13 cellular contexts compared by ENCODE assay signal in the genomic region with DNA sequence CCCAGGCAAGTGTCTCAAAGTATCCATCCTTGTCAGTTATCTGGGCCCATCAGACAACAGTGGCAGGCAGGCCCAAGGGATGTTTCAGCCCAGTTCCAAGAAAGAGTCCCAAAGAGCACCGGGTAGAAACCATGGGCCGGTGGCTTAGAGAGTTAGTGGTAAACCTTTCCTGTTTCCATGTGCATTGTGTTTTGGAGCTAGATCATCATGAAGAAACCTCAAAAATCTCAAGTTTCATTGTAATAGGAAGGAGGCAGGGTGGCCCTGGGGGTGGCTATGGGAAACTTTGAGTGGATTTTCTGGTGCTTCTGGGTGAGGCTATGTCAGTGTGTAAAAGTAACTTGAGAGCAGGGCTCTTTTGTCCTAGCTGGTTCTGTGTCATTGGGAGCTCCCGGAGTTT.
A peak's percentile ranks its signal among the peaks of the same experiment; 100 is the strongest.
DNase-seq lines count a peak whose midpoint lies in the region; ATAC-seq and TF ChIP-seq lines count a peak whose summit lies in the region.
"Had no signal": no experiment of that assay in that cellular context is flagged by ENCODE, and none has a peak within 500 bp of the region (broad histone marks: within the 10 kb centered on the region; RNA-seq: fewer than 3 reads in every experiment).

No MANE protein-coding gene starts in this region.

- no peak for DNase-seq in CD8-positive, alpha-beta T cell
- no peak for DNase-seq in activated T-helper 1 cell treated with anti-CD3 and anti-CD28 coated beads, Interleukin-12 subunit alpha, Interleukin-12 subunit beta, Interleukin-2, Interleukin-4 antibody, amounts not matched to agents 30 ng/mL and 10 ng/mL and 1 ng/mL, durations not matched to agents 14 hours and 24 hours and 36 hours (ENCODE audit: low spot score)
- peak in 1 of 9 donors; percentile 42 for DNase-seq in naive thymus-derived CD4-positive, alpha-beta T cell
- DNase-seq in dorsolateral prefrontal cortex (no peak), left lung (no peak), MCF 10A (ENCODE audit: unreplicated experiment) (no peak), NCI-H1436 treated with DMSO at 0.1 percent for 48 hours (lab: John Stamatoyannopoulos, UW) (no peak)
- DNase-seq: COR-L47, NCI-H1092, NCI-H774, posterior cingulate gyrus, upper lobe of right lung had no signal

- CTCF ChIA-PET in CD8-positive, alpha-beta T cell (lab: Charles Lee): interaction anchor here (1.0 to 4.2 kb wide), 4 partner anchors 27 to 33 kb away, joined by 3 to 24 read pairs (median 3); no protein-coding TSS in a partner anchor
- CTCF ChIA-PET in naive thymus-derived CD4-positive, alpha-beta T cell (lab: Charles Lee): interaction anchor here (0.9 to 1.8 kb wide), 3 partner anchors 24 to 53 kb away, joined by 3 to 5 read pairs (median 4); no protein-coding TSS in a partner anchor
- CTCF ChIA-PET in MCF 10A (lab: Yijun Ruan, JAX): interaction anchor here (0.9 kb wide), 1 partner anchor 24 kb away, joined by 3 read pairs; no protein-coding TSS in a partner anchor

- intact Hi-C loops in CD8-positive, alpha-beta T cell (cut with DNase I, micrococcal nuclease): loop anchor here in 1 of 2 experiments (2.0 kb wide), 1 partner anchor 69 kb away; the partner anchor contains the start of gene UBASH3B
- intact Hi-C loops in activated T-helper 1 cell treated with anti-CD3 and anti-CD28 coated beads, Interleukin-12 subunit alpha, Interleukin-12 subunit beta, Interleukin-2, Interleukin-4 antibody, amounts not matched to agents 30 ng/mL and 10 ng/mL and 1 ng/mL, durations not matched to agents 14 hours and 24 hours and 36 hours (cut with micrococcal nuclease): loop anchor here (1.0 to 2.0 kb wide), 6 partner anchors 21 to 133 kb away; no protein-coding TSS in a partner anchor
- intact Hi-C loops in naive thymus-derived CD4-positive, alpha-beta T cell (cut with micrococcal nuclease): loop anchor here in 1 of 2 donors (2.0 kb wide), 1 partner anchor 49 kb away; no protein-coding TSS in a partner anchor
- intact Hi-C loops in dorsolateral prefrontal cortex (cut with DNase I): no loop called here
- intact Hi-C loops in left lung (cut with DNase I): no loop called here
- intact Hi-C loops in MCF 10A (cut with micrococcal nuclease): no loop called here

- H3K36me3 ChIP-seq in CD8-positive, alpha-beta T cell (ENCODE audit: insufficient read depth, low read length): no peaks in the 10 kb centered on the region
- H3K36me3 ChIP-seq in Loucy (ENCODE audit: insufficient read depth, low read length) (no peaks in the 10 kb centered on the region), left lung (no peaks in the 10 kb centered on the region)
- no peaks in the 10 kb centered on the region for H3K36me3 ChIP-seq in naive thymus-derived CD4-positive, alpha-beta T cell (ENCODE audit: control insufficient read depth in 2 of 3, insufficient read depth in 3 of 3, low read length in 3 of 3)
- H3K36me3 ChIP-seq: upper lobe of right lung had no signal

- H3K27ac Mint-ChIP-seq in CD8-positive, alpha-beta T cell: peak overlapping the region; percentile 78
- H3K27ac Mint-ChIP-seq in activated T-helper 1 cell treated with anti-CD3 and anti-CD28 coated beads, Interleukin-12 subunit alpha, Interleukin-12 subunit beta, Interleukin-2, Interleukin-4 antibody, amounts not matched to agents 30 ng/mL and 10 ng/mL and 1 ng/mL, durations not matched to agents 14 hours and 24 hours and 36 hours: peak overlapping the region; percentile 85
- H3K27ac Mint-ChIP-seq in naive thymus-derived CD4-positive, alpha-beta T cell: peak overlapping the region; percentile 53 to 92 (median 81)
- H3K27ac Mint-ChIP-seq in MCF 10A (ENCODE audit: low read depth, unreplicated experiment): no peak overlapping the region

- POLR2A ChIA-PET in CD8-positive, alpha-beta T cell (lab: Charles Lee): interaction anchor here (0.7 to 1.4 kb wide), 2 partner anchors 9 to 22 kb away, joined by 3 to 6 read pairs; no protein-coding TSS in a partner anchor
- POLR2A ChIA-PET in naive thymus-derived CD4-positive, alpha-beta T cell (lab: Charles Lee): interaction anchor here (0.5 to 4.8 kb wide), 8 partner anchors 21 to 67 kb away, joined by 3 to 28 read pairs (median 4); no protein-coding TSS in a partner anchor
- POLR2A ChIA-PET in MCF 10A (lab: Yijun Ruan, JAX): no interaction called here

- no peak overlapping the region for H2AFZ ChIP-seq in Loucy (ENCODE audit: low read length)

- H3K9me2 ChIP-seq in Loucy (replicated peaks; ENCODE audit: low read depth, low read length): no peaks in the 10 kb centered on the region

- BruUV-seq in MCF 10A (replicated peaks; lab: Mats Ljungman, UMichigan): no TSS peak

- H3K4me3 ChIP-seq in CD8-positive, alpha-beta T cell (ENCODE audit: low read depth, low read length): no peak overlapping the region
- H3K4me3 ChIP-seq in Loucy (ENCODE audit: low read length, poor library complexity, severe bottlenecking) (peak overlapping the region; percentile 30), dorsolateral prefrontal cortex (no peak overlapping the region), left lung (no peak overlapping the region)
- H3K4me3 ChIP-seq in naive thymus-derived CD4-positive, alpha-beta T cell (ENCODE audit: low read length): no peak overlapping the region
- H3K4me3 ChIP-seq: upper lobe of right lung had no signal

- H3K27me3 ChIP-seq in CD8-positive, alpha-beta T cell (ENCODE audit: insufficient read depth, low read length): no peaks in the 10 kb centered on the region
- no peaks in the 10 kb centered on the region for H3K27me3 ChIP-seq in Loucy (ENCODE audit: insufficient read depth, low read length, poor library complexity, severe bottlenecking)
- H3K27me3 ChIP-seq in naive thymus-derived CD4-positive, alpha-beta T cell (ENCODE audit: control insufficient read depth in 2 of 2, insufficient read depth in 2 of 2, low read length in 2 of 2): no peaks in the 10 kb centered on the region
- no peaks in the 10 kb centered on the region for H3K27me3 ChIP-seq in dorsolateral prefrontal cortex
- H3K27me3 ChIP-seq in left lung: no peaks in the 10 kb centered on the region
- H3K27me3 ChIP-seq: upper lobe of right lung had no signal

- no peak overlapping the region for H3K27ac ChIP-seq in CD8-positive, alpha-beta T cell (ENCODE audit: low read depth, low read length)
- no peak overlapping the region for H3K27ac ChIP-seq in naive thymus-derived CD4-positive, alpha-beta T cell (ENCODE audit: low read depth, low read length)
- no peak overlapping the region for H3K27ac ChIP-seq in dorsolateral prefrontal cortex
- H3K27ac ChIP-seq in left lung: no peak overlapping the region
- H3K27ac ChIP-seq: upper lobe of right lung had no signal

- peaks cover 86% of the 10 kb centered on the region for H3K4me1 Mint-ChIP-seq in CD8-positive, alpha-beta T cell (ENCODE audit: low read depth)
- H3K4me1 Mint-ChIP-seq in activated T-helper 1 cell treated with anti-CD3 and anti-CD28 coated beads, Interleukin-12 subunit alpha, Interleukin-12 subunit beta, Interleukin-2, Interleukin-4 antibody, amounts not matched to agents 30 ng/mL and 10 ng/mL and 1 ng/mL, durations not matched to agents 14 hours and 24 hours and 36 hours (ENCODE audit: low read depth): peaks cover 57% of the 10 kb centered on the region
- peaks cover 55 to 92% (median 80%) of the 10 kb centered on the region in 7 donors for H3K4me1 Mint-ChIP-seq in naive thymus-derived CD4-positive, alpha-beta T cell
- H3K4me1 Mint-ChIP-seq in MCF 10A (ENCODE audit: insufficient read depth, unreplicated experiment): peaks cover 23% of the 10 kb centered on the region

- H4K20me1 ChIP-seq in Loucy (ENCODE audit: insufficient read depth, low read length, poor library complexity, severe bottlenecking): no peaks in the 10 kb centered on the region

- peak overlapping the region; percentile 49 for H3K4me2 ChIP-seq in Loucy (ENCODE audit: low read depth, low read length, poor library complexity, severe bottlenecking)

- no peaks in the 10 kb centered on the region for H3K27me3 Mint-ChIP-seq in CD8-positive, alpha-beta T cell (ENCODE audit: low read depth)
- H3K27me3 Mint-ChIP-seq in activated T-helper 1 cell treated with anti-CD3 and anti-CD28 coated beads, Interleukin-12 subunit alpha, Interleukin-12 subunit beta, Interleukin-2, Interleukin-4 antibody, amounts not matched to agents 30 ng/mL and 10 ng/mL and 1 ng/mL, durations not matched to agents 14 hours and 24 hours and 36 hours (ENCODE audit: insufficient read depth): peaks cover 12% of the 10 kb centered on the region
- H3K27me3 Mint-ChIP-seq in naive thymus-derived CD4-positive, alpha-beta T cell: peaks cover 0 to 16% (median 0%) of the 10 kb centered on the region in 5 donors
- H3K27me3 Mint-ChIP-seq in MCF 10A (ENCODE audit: insufficient read depth, unreplicated experiment): no peaks in the 10 kb centered on the region

- H3K9ac ChIP-seq in Loucy (ENCODE audit: low read depth, low read length, poor library complexity, severe bottlenecking): peak overlapping the region; percentile 54

- H3K79me2 ChIP-seq in Loucy (ENCODE audit: insufficient read depth, low read length): peaks cover 92% of the 10 kb centered on the region

- peaks cover 86% of the 10 kb centered on the region for H3K4me1 ChIP-seq in CD8-positive, alpha-beta T cell (ENCODE audit: insufficient read depth, low read length)
- H3K4me1 ChIP-seq in Loucy (ENCODE audit: insufficient read depth, low read length, poor library complexity, severe bottlenecking) (peaks cover 93% of the 10 kb centered on the region), left lung (peaks cover 8 to 30% of the 10 kb centered on the region in 2 donors)
- H3K4me1 ChIP-seq in naive thymus-derived CD4-positive, alpha-beta T cell (ENCODE audit: control insufficient read depth in 2 of 2, insufficient read depth in 2 of 2, low read length in 2 of 2): peaks cover 20 to 65% of the 10 kb centered on the region in 2 donors

- H3K36me3 Mint-ChIP-seq in CD8-positive, alpha-beta T cell: peaks cover 4% of the 10 kb centered on the region
- H3K36me3 Mint-ChIP-seq in activated T-helper 1 cell treated with anti-CD3 and anti-CD28 coated beads, Interleukin-12 subunit alpha, Interleukin-12 subunit beta, Interleukin-2, Interleukin-4 antibody, amounts not matched to agents 30 ng/mL and 10 ng/mL and 1 ng/mL, durations not matched to agents 14 hours and 24 hours and 36 hours (ENCODE audit: low read depth): peaks cover 4% of the 10 kb centered on the region
- H3K36me3 Mint-ChIP-seq in naive thymus-derived CD4-positive, alpha-beta T cell: peaks cover 0 to 13% (median 10%) of the 10 kb centered on the region in 5 donors
- H3K36me3 Mint-ChIP-seq in MCF 10A (ENCODE audit: insufficient read depth, unreplicated experiment): no peaks in the 10 kb centered on the region

- ATAC-seq in CD8-positive, alpha-beta T cell: no peak
- no peak for ATAC-seq in naive thymus-derived CD4-positive, alpha-beta T cell
- ATAC-seq in left lung: no peak

- H3K4me3 Mint-ChIP-seq in CD8-positive, alpha-beta T cell: peak overlapping the region; percentile 27
- H3K4me3 Mint-ChIP-seq in activated T-helper 1 cell treated with anti-CD3 and anti-CD28 coated beads, Interleukin-12 subunit alpha, Interleukin-12 subunit beta, Interleukin-2, Interleukin-4 antibody, amounts not matched to agents 30 ng/mL and 10 ng/mL and 1 ng/mL, durations not matched to agents 14 hours and 24 hours and 36 hours: peak overlapping the region; percentile 65
- H3K4me3 Mint-ChIP-seq in naive thymus-derived CD4-positive, alpha-beta T cell: peak overlapping the region in 9 of 10 donors; percentile 8 to 60 (median 34)
- no peak overlapping the region for H3K4me3 Mint-ChIP-seq in MCF 10A (ENCODE audit: unreplicated experiment)

- H3K9me3 Mint-ChIP-seq in CD8-positive, alpha-beta T cell: no peaks in the 10 kb centered on the region
- no peaks in the 10 kb centered on the region for H3K9me3 Mint-ChIP-seq in activated T-helper 1 cell treated with anti-CD3 and anti-CD28 coated beads, Interleukin-12 subunit alpha, Interleukin-12 subunit beta, Interleukin-2, Interleukin-4 antibody, amounts not matched to agents 30 ng/mL and 10 ng/mL and 1 ng/mL, durations not matched to agents 14 hours and 24 hours and 36 hours
- H3K9me3 Mint-ChIP-seq in naive thymus-derived CD4-positive, alpha-beta T cell: no peaks in the 10 kb centered on the region
- no peaks in the 10 kb centered on the region for H3K9me3 Mint-ChIP-seq in MCF 10A (ENCODE audit: unreplicated experiment)

- no peak for TF ChIP-seq CTCF in CD8-positive, alpha-beta T cell (IDR thresholded peaks at IDR 0.05)
- TF ChIP-seq CTCF in Loucy (conservative IDR thresholded peaks at IDR 0.05; ENCODE audit: low read length) (no peak), dorsolateral prefrontal cortex (IDR thresholded peaks at IDR 0.05 in 54 of 56, conservative IDR thresholded peaks at IDR 0.05 in 2 of 56; ENCODE audit: low read depth in 1 of 56, partially characterized antibody in 56 of 56) (no peak), left lung (IDR thresholded peaks at IDR 0.05) (no peak), MCF 10A (IDR thresholded peaks at IDR 0.05; ENCODE audit: unreplicated experiment) (no peak)

- no peaks in the 10 kb centered on the region for H3K9me3 ChIP-seq in CD8-positive, alpha-beta T cell (ENCODE audit: low read length)
- H3K9me3 ChIP-seq in Loucy (ENCODE audit: insufficient read depth, low read depth, low read length) (no peaks in the 10 kb centered on the region), left lung (no peaks in the 10 kb centered on the region)
- H3K9me3 ChIP-seq in naive thymus-derived CD4-positive, alpha-beta T cell (ENCODE audit: control insufficient read depth in 2 of 3, low read length in 3 of 3): no peaks in the 10 kb centered on the region
- H3K9me3 ChIP-seq: upper lobe of right lung had no signal

- peaks cover 21% of the 10 kb centered on the region for H3F3A ChIP-seq in Loucy (ENCODE audit: low read depth)
